In the genomic region with DNA sequence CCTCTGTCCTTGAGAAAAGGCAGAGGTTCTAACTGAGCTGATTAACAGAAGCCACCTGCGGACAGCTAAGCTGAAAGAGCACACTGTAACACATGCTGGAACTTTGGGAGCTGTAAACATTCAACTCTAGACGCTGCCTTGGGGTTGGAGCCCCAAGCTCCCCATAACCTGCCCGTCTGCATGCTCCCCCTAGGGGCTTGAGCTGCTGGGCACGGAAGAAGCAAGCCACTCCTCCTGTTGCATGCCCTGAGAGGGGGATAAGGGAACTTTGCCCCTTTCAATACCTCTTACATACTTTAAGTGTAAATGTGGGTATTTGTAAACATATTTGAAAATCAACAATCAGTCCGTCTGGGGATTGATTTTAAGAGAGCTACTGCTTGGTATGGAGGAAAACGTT, we compare ENCODE assay signal across 28 cellular contexts.
DNase-seq lines count a peak whose midpoint lies in the region; ATAC-seq, FAIRE-seq and TF ChIP-seq lines count a peak whose summit lies in the region.
"Had no signal": no experiment of that assay in that cellular context is flagged by ENCODE, and none has a peak within 500 bp of the region (broad histone marks: within the 10 kb centered on the region; RNA-seq: fewer than 3 reads in every experiment).

No MANE protein-coding gene starts in this region.

- TF ChIP-seq POLR2A in K562 (conservative IDR thresholded peaks at IDR 0.05), result no peak

- DNase-seq in H7 (no peak), K562 (ENCODE audit: extremely low read depth in 1 of 4, low spot score in 3 of 4) (no peak), NCI-H82 treated with DMSO at 0.1 percent for 48 hours (lab: John Stamatoyannopoulos, UW; ENCODE audit: unreplicated experiment) (no peak), hepatic stellate cell (ENCODE audit: low spot score) (no peak)
- DNase-seq: AML-193; CD4-positive, alpha-beta T cell; COR-L47; DMS53; GM23248; Kasumi-1; NCI-H1092 treated with DMSO at 0.1 percent for 48 hours; NCI-H1436; NCI-H187; NCI-H2171 treated with DMSO at 0.1 percent for 48 hours; NCI-H345; NCI-H510A treated with DMSO at 0.1 percent for 48 hours; NCI-H748 treated with DMSO at 0.1 percent for 48 hours; PC-9; SJCRH30 had no signal

- H3K9me3 ChIP-seq in K562 (replicated peaks; ENCODE audit: control insufficient read depth, insufficient read depth, low read depth, low read length) (no peaks in the 10 kb centered on the region), iPS-20b (ENCODE audit: insufficient read depth, low read depth, low read length) (no peaks in the 10 kb centered on the region), stomach smooth muscle (ENCODE audit: control insufficient read depth in 2 of 2, low read length in 2 of 2) (no peaks in the 10 kb centered on the region)
- H3K9me3 ChIP-seq: BLaER1 treated with 17β-estradiol and CSF1 and Interleukin-3, amounts not matched to agents 10 nM and 100 nM; SJCRH30 had no signal

- no peak overlapping the region for H3K9ac ChIP-seq in K562 (ENCODE audit: insufficient read depth in 1 of 2, low read depth in 2 of 2, low read length in 2 of 2)
- H3K9ac ChIP-seq in iPS-20b (ENCODE audit: low read depth, low read length), result no peak overlapping the region
- no peak overlapping the region for H3K9ac ChIP-seq in stomach smooth muscle (ENCODE audit: low read length in 2 of 2)
- H3K9ac ChIP-seq: BLaER1 treated with 17β-estradiol and CSF1 and Interleukin-3, amounts not matched to agents 10 nM and 100 nM; GM23248 had no signal

- 0 out of 6 replicates have a peak, but pooled peaks of 1 of the 3 experiments have one; percentile 11 for TF ChIP-seq CTCF in K562 (IDR thresholded peaks at IDR 0.05 in 2 of 3, conservative IDR thresholded peaks at IDR 0.05 in 1 of 3; ENCODE audit: insufficient read depth in 2 of 3, low read depth in 1 of 3, low read length in 3 of 3)

- no TSS peak for BruUV-seq in K562 (replicated peaks; lab: Mats Ljungman, UMichigan)

- H3K27ac ChIP-seq in K562 (ENCODE audit: extremely low read depth, low read depth, low read length) (no peak overlapping the region), iPS-20b (ENCODE audit: low read length) (no peak overlapping the region), stomach smooth muscle (ENCODE audit: low read length) (peak overlapping the region; percentile 64)
- H3K27ac ChIP-seq: BLaER1 treated with 17β-estradiol and CSF1 and Interleukin-3, amounts not matched to agents 10 nM and 100 nM; GM23248; PC-9; SJCRH30 had no signal

- H3K36me3 ChIP-seq in H7 (replicated peaks; ENCODE audit: control insufficient read depth, insufficient read depth, low read length) (no peaks in the 10 kb centered on the region), K562 (ENCODE audit: control insufficient read depth, insufficient read depth, low read length) (no peaks in the 10 kb centered on the region), iPS-20b (ENCODE audit: insufficient read depth, low read depth, low read length) (no peaks in the 10 kb centered on the region), stomach smooth muscle (ENCODE audit: control insufficient read depth in 2 of 2, insufficient read depth in 2 of 2, low read length in 2 of 2) (peaks cover 0 to 3% of the 10 kb centered on the region in 2 donors)
- H3K36me3 ChIP-seq: BLaER1 treated with 17β-estradiol and CSF1 and Interleukin-3, amounts not matched to agents 10 nM and 100 nM; SJCRH30 had no signal

- no peak for ATAC-seq in K562
- no peak for ATAC-seq in HG02642 (IDR thresholded peaks at IDR 0.05; ENCODE audit: poor library complexity, unreplicated experiment)
- ATAC-seq: HepG2, Right ventricle myocardium inferior, SK-N-SH treated with all-trans-retinoic acid at 6 μM for 48 hours had no signal

- H3K4me2 ChIP-seq in K562 (ENCODE audit: insufficient read depth, low read length), result no peak overlapping the region
- H3K4me2 ChIP-seq: BLaER1 treated with 17β-estradiol and CSF1 and Interleukin-3, amounts not matched to agents 10 nM and 100 nM; PC-9 had no signal

- 2% methylated on average over 6 of the region's 6 CpGs for WGBS in K562 (ENCODE audit: insufficient coverage, low coverage, missing lambda C conversion rate)

- H3K79me2 ChIP-seq in K562 (ENCODE audit: control insufficient read depth, insufficient read depth, low read length), result no peaks in the 10 kb centered on the region

- H3K4me1 ChIP-seq in K562 (replicated peaks in 1 of 2; ENCODE audit: control insufficient read depth in 2 of 2, insufficient read depth in 2 of 2, low read length in 2 of 2), result no peaks in the 10 kb centered on the region
- H3K4me1 ChIP-seq in iPS-20b (ENCODE audit: insufficient read depth, low read length), result no peaks in the 10 kb centered on the region
- peaks cover 28% of the 10 kb centered on the region for H3K4me1 ChIP-seq in stomach smooth muscle (ENCODE audit: control insufficient read depth, insufficient read depth, low read length)

- no peaks in the 10 kb centered on the region for H3K9me1 ChIP-seq in K562 (ENCODE audit: control insufficient read depth, insufficient read depth, low read length)

- H3K27me3 ChIP-seq in H7 (ENCODE audit: control insufficient read depth, insufficient read depth, low read length), result no peaks in the 10 kb centered on the region
- no peaks in the 10 kb centered on the region; a peak in 1 of 5 replicates for H3K27me3 ChIP-seq in K562 (ENCODE audit: control insufficient read depth in 2 of 2, insufficient read depth in 2 of 2, low read length in 2 of 2)
- no peaks in the 10 kb centered on the region for H3K27me3 ChIP-seq in iPS-20b (ENCODE audit: insufficient read depth, low read length)
- no peaks in the 10 kb centered on the region for H3K27me3 ChIP-seq in stomach smooth muscle (ENCODE audit: control insufficient read depth in 1 of 2, insufficient read depth in 2 of 2, low read length in 2 of 2)
- H3K27me3 ChIP-seq: BLaER1 treated with 17β-estradiol and CSF1 and Interleukin-3, amounts not matched to agents 10 nM and 100 nM; SJCRH30 had no signal

- in situ Hi-C loops in K562 (cut with MboI), result no loop called here

- POLR2A ChIA-PET in K562 (lab: Yijun Ruan, JAX), result no interaction called here

- H3K4me3 ChIP-seq in H7 (ENCODE audit: insufficient read depth, low read depth, low read length) (peak overlapping the region; percentile 3; the same call in 1 of the 2 replicates), K562 (no peak overlapping the region), iPS-20b (ENCODE audit: low read length) (peak overlapping the region; percentile 21; the same call in 1 of the 2 replicates), stomach smooth muscle (ENCODE audit: low read length in 2 of 2) (no peak overlapping the region)
- H3K4me3 ChIP-seq: BLaER1 treated with 17β-estradiol and CSF1 and Interleukin-3, amounts not matched to agents 10 nM and 100 nM; GM23248; PC-9; SJCRH30 had no signal

- TF ChIP-seq RAD21 in K562 (CRISPR knock-in tag; conservative IDR thresholded peaks at IDR 0.05 in 1 of 2, IDR thresholded peaks at IDR 0.05 in 1 of 2), result no peak

- no peak for TF ChIP-seq EP300 in K562 (IDR thresholded peaks at IDR 0.05; ENCODE audit: low read length)

- H2AFZ ChIP-seq in K562 (ENCODE audit: low read depth, low read length), result no peak overlapping the region
- H2AFZ ChIP-seq: GM23248, PC-9 had no signal

- H4K20me1 ChIP-seq in K562 (replicated peaks; ENCODE audit: control insufficient read depth, insufficient read depth, low read length), result no peaks in the 10 kb centered on the region
- H4K20me1 ChIP-seq: BLaER1 treated with 17β-estradiol and CSF1 and Interleukin-3, amounts not matched to agents 10 nM and 100 nM had no signal

- no peak for FAIRE-seq in K562 (lab: Jason Lieb, UNC)
- FAIRE-seq: A204.1, GM18507, HepG2 had no signal

- CTCF ChIA-PET in K562 (lab: Yijun Ruan, JAX; ENCODE audit: low intra/inter-chr PET ratio), result no interaction called here

- intact Hi-C loops in K562 (cut with micrococcal nuclease), result no loop called here

TF ChIP-seq in K562, 482 proteins besides CTCF, POLR2A, EP300 and RAD21 (continues in another document):
- no peak for TF ChIP-seq SMARCB1 (IDR thresholded peaks at IDR 0.05; ENCODE audit: insufficient read length, low read depth)
- no peak for TF ChIP-seq KDM1A (IDR thresholded peaks at IDR 0.05)
- no peak for TF ChIP-seq ZMIZ1 (IDR thresholded peaks at IDR 0.05; ENCODE audit: low read depth in 2 of 2, low read length in 2 of 2)

Comparison
In these comparisons a context has a peak if more than half of its experiments do, and no peak if none do; other contexts are left out.
1. H3K4me3 ChIP-seq: peak in H7 (single experiment) and iPS-20b (single experiment); none in K562 (single experiment) and stomach smooth muscle (0 of 2).